In genomic region chr6:52787917-52788316, GRCh38 we compare ENCODE assay signal across 1 cellular context.
TF ChIP-seq lines count a peak whose summit lies in the region.

No MANE protein-coding gene starts in this region.

TF ChIP-seq in SK-N-SH, 30 proteins besides CTCF, POLR2A, EP300 and RAD21 (continued from another document):
- no peak for TF ChIP-seq JUND (IDR thresholded peaks at IDR 0.05)
- no peak for TF ChIP-seq NRF1 (IDR thresholded peaks at IDR 0.05; ENCODE audit: low read depth, low read length)
- TF ChIP-seq MXI1 (IDR thresholded peaks at IDR 0.05; ENCODE audit: low read depth, low read length): no peak
- TF ChIP-seq MEF2A (IDR thresholded peaks at IDR 0.05; ENCODE audit: borderline replicate concordance, low read depth): no peak
- no peak for TF ChIP-seq FOXM1 (IDR thresholded peaks at IDR 0.05; ENCODE audit: low read depth)
- TF ChIP-seq ELF1 (IDR thresholded peaks at IDR 0.05): no peak
TF ChIP-seq in SK-N-SH: peak in this region for 0.
